In the genomic region with DNA sequence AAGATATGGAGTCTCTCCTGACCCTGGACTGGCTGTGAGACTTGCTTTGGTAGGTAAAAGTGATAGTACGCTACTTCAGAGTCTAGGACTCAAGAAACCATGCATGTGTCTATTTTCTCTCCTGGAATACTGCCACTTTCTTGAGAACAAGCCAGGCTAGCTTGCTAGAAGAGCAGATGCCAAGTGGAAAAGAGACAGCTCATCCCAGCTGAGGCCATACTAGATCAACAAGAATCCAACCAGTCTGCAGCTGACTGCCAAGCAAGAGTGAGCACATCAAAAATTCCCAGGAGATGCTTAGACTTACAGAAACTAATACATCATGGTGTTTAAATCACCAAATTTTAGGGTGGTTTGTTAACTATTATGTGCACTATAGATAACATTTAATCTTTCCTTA, we compare ENCODE assay signal across 17 cellular contexts.
"Had no signal": no experiment of that assay in that cellular context is flagged by ENCODE, and none has a peak within 500 bp of the region (broad histone marks: within the 10 kb centered on the region; RNA-seq: fewer than 3 reads in every experiment).

No MANE protein-coding gene starts in this region.

- H3K36me3 ChIP-seq: gastroesophageal sphincter, stomach, thyroid gland, uterus had no signal

- DNase-seq: activated CD4-positive, alpha-beta T cell treated with anti-CD3 and anti-CD28 coated beads for 4 hours; activated naive CD4-positive, alpha-beta T cell treated with anti-CD3 and anti-CD28 coated beads, Interleukin-2, amount 10 ng/mL, durations not matched to agents 7 days and 5 days; body of pancreas; endodermal cell; erythroblast; left ventricle myocardium superior; mesendoderm; retina; small intestine; stomach; T-cell; T1000; uterus had no signal

- H3K79me2 ChIP-seq: hepatocyte, parathyroid adenoma had no signal

- H3K36me3 Mint-ChIP-seq: activated naive CD4-positive, alpha-beta T cell treated with anti-CD3 and anti-CD28 coated beads, Interleukin-2, amount 10 ng/mL, durations not matched to agents 7 days and 5 days; T-cell had no signal

- H3K4me3 Mint-ChIP-seq: activated naive CD4-positive, alpha-beta T cell treated with anti-CD3 and anti-CD28 coated beads, Interleukin-2, amount 10 ng/mL, durations not matched to agents 7 days and 5 days; endodermal cell; T-cell had no signal

- H3K27ac Mint-ChIP-seq: activated naive CD4-positive, alpha-beta T cell treated with anti-CD3 and anti-CD28 coated beads, Interleukin-2, amount 10 ng/mL, durations not matched to agents 7 days and 5 days; endodermal cell; T-cell had no signal

- H3K4me2 ChIP-seq: hepatocyte had no signal

- H3K27me3 ChIP-seq: body of pancreas, gastroesophageal sphincter, hepatocyte, stomach, thyroid gland, uterus had no signal

- H3K4me1 ChIP-seq: body of pancreas, gastroesophageal sphincter, parathyroid adenoma, stomach, thyroid gland, uterus had no signal

- H3K9me3 ChIP-seq: body of pancreas, gastroesophageal sphincter, thyroid gland, uterus had no signal

- H3K4me3 ChIP-seq: body of pancreas, gastroesophageal sphincter, hepatocyte, stomach, thyroid gland, uterus had no signal

- H3K4me1 Mint-ChIP-seq: activated naive CD4-positive, alpha-beta T cell treated with anti-CD3 and anti-CD28 coated beads, Interleukin-2, amount 10 ng/mL, durations not matched to agents 7 days and 5 days; endodermal cell; T-cell had no signal

- H3K9ac ChIP-seq: parathyroid adenoma had no signal

- FAIRE-seq: small intestine had no signal

- H2AFZ ChIP-seq: hepatocyte, parathyroid adenoma had no signal

- H3K27me3 Mint-ChIP-seq: activated naive CD4-positive, alpha-beta T cell treated with anti-CD3 and anti-CD28 coated beads, Interleukin-2, amount 10 ng/mL, durations not matched to agents 7 days and 5 days had no signal

- H3K27ac ChIP-seq: body of pancreas, gastroesophageal sphincter, hepatocyte, parathyroid adenoma, stomach, thyroid gland, uterus had no signal

- ATAC-seq: body of pancreas, gastroesophageal sphincter, left ventricle myocardium superior, T-cell had no signal
